In genomic region chr13:67515895-67516294, GRCh38 we compare ENCODE assay signal across 10 cellular contexts.
DNase-seq lines count a peak whose midpoint lies in the region; ATAC-seq and TF ChIP-seq lines count a peak whose summit lies in the region.
"Had no signal": no experiment of that assay in that cellular context is flagged by ENCODE, and none has a peak within 500 bp of the region (broad histone marks: within the 10 kb centered on the region; RNA-seq: fewer than 3 reads in every experiment).

No MANE protein-coding gene starts in this region.

- no peaks in the 10 kb centered on the region for H3K9me3 Mint-ChIP-seq in activated T-helper 1 cell treated with anti-CD3 and anti-CD28 coated beads, Interleukin-12 subunit alpha, Interleukin-12 subunit beta, Interleukin-2, Interleukin-4 antibody, amounts not matched to agents 30 ng/mL and 10 ng/mL and 1 ng/mL, durations not matched to agents 14 hours and 24 hours and 36 hours

- H3K36me3 Mint-ChIP-seq in activated T-helper 1 cell treated with anti-CD3 and anti-CD28 coated beads, Interleukin-12 subunit alpha, Interleukin-12 subunit beta, Interleukin-2, Interleukin-4 antibody, amounts not matched to agents 30 ng/mL and 10 ng/mL and 1 ng/mL, durations not matched to agents 14 hours and 24 hours and 36 hours (ENCODE audit: low read depth): no peaks in the 10 kb centered on the region

- no peak overlapping the region for H3K27ac ChIP-seq in right atrium auricular region

- H3K4me3 Mint-ChIP-seq in activated T-helper 1 cell treated with anti-CD3 and anti-CD28 coated beads, Interleukin-12 subunit alpha, Interleukin-12 subunit beta, Interleukin-2, Interleukin-4 antibody, amounts not matched to agents 30 ng/mL and 10 ng/mL and 1 ng/mL, durations not matched to agents 14 hours and 24 hours and 36 hours: no peak overlapping the region

- TF ChIP-seq CTCF in kidney epithelial cell (IDR thresholded peaks at IDR 0.05; ENCODE audit: insufficient read depth, low read length, poor library complexity, severe bottlenecking): no peak
- TF ChIP-seq CTCF in right atrium auricular region (IDR thresholded peaks at IDR 0.05): no peak

- H3K27ac Mint-ChIP-seq in activated T-helper 1 cell treated with anti-CD3 and anti-CD28 coated beads, Interleukin-12 subunit alpha, Interleukin-12 subunit beta, Interleukin-2, Interleukin-4 antibody, amounts not matched to agents 30 ng/mL and 10 ng/mL and 1 ng/mL, durations not matched to agents 14 hours and 24 hours and 36 hours: no peak overlapping the region

- H3K4me3 ChIP-seq in kidney epithelial cell (ENCODE audit: low read depth, low read length) (no peak overlapping the region), right atrium auricular region (no peak overlapping the region)

- intact Hi-C loops in activated T-helper 1 cell treated with anti-CD3 and anti-CD28 coated beads, Interleukin-12 subunit alpha, Interleukin-12 subunit beta, Interleukin-2, Interleukin-4 antibody, amounts not matched to agents 30 ng/mL and 10 ng/mL and 1 ng/mL, durations not matched to agents 14 hours and 24 hours and 36 hours (cut with micrococcal nuclease): no loop called here
- intact Hi-C loops in Right ventricle myocardium superior (cut with DNase I): no loop called here

- no peaks in the 10 kb centered on the region for H3K4me1 ChIP-seq in right atrium auricular region

- H3K27me3 Mint-ChIP-seq in activated T-helper 1 cell treated with anti-CD3 and anti-CD28 coated beads, Interleukin-12 subunit alpha, Interleukin-12 subunit beta, Interleukin-2, Interleukin-4 antibody, amounts not matched to agents 30 ng/mL and 10 ng/mL and 1 ng/mL, durations not matched to agents 14 hours and 24 hours and 36 hours (ENCODE audit: insufficient read depth): no peaks in the 10 kb centered on the region

- no peaks in the 10 kb centered on the region for H3K4me1 Mint-ChIP-seq in activated T-helper 1 cell treated with anti-CD3 and anti-CD28 coated beads, Interleukin-12 subunit alpha, Interleukin-12 subunit beta, Interleukin-2, Interleukin-4 antibody, amounts not matched to agents 30 ng/mL and 10 ng/mL and 1 ng/mL, durations not matched to agents 14 hours and 24 hours and 36 hours (ENCODE audit: low read depth)

- peak; percentile 70 for ATAC-seq in GM19328 (IDR thresholded peaks at IDR 0.05; ENCODE audit: unreplicated experiment)
- ATAC-seq in HG02970 (IDR thresholded peaks at IDR 0.05; ENCODE audit: low FRiP score, unreplicated experiment): peak; percentile 90
- no peak for ATAC-seq in Right ventricle myocardium superior (ENCODE audit: poor library complexity)

- H3K27me3 ChIP-seq in kidney epithelial cell (ENCODE audit: control insufficient read depth, insufficient read depth, low read length) (no peaks in the 10 kb centered on the region), right atrium auricular region (no peaks in the 10 kb centered on the region)

- H3K9me3 ChIP-seq in right atrium auricular region: no peaks in the 10 kb centered on the region

- H3K36me3 ChIP-seq in kidney epithelial cell (ENCODE audit: control insufficient read depth, insufficient read depth, low read length): no peaks in the 10 kb centered on the region
- no peaks in the 10 kb centered on the region for H3K36me3 ChIP-seq in right atrium auricular region

- DNase-seq in NCI-H2107 treated with DMSO at 0.1 percent for 48 hours (lab: John Stamatoyannopoulos, UW; ENCODE audit: unreplicated experiment) (peak; percentile 92), kidney epithelial cell (ENCODE audit: low read depth) (peak; percentile 7), right atrium auricular region (ENCODE audit: low spot score) (no peak), NCI-H1694 (lab: John Stamatoyannopoulos, UW) (no peak), Right ventricle myocardium superior (no peak)
- DNase-seq in activated T-helper 1 cell treated with anti-CD3 and anti-CD28 coated beads, Interleukin-12 subunit alpha, Interleukin-12 subunit beta, Interleukin-2, Interleukin-4 antibody, amounts not matched to agents 30 ng/mL and 10 ng/mL and 1 ng/mL, durations not matched to agents 14 hours and 24 hours and 36 hours (ENCODE audit: low spot score): no peak
- DNase-seq: NCI-H1092; stimulated activated CD4-positive, alpha-beta T cell treated with anti-CD3 and anti-CD28 coated beads, Interleukin-12 subunit alpha, Interleukin-12 subunit beta, amount 100 ng/mL, for 4 hours had no signal

Comparison
In these comparisons a context has a peak if more than half of its experiments do, and no peak if none do; other contexts are left out.
1. DNase-seq: peak in NCI-H2107 treated with DMSO at 0.1 percent for 48 hours (single experiment) and kidney epithelial cell (single experiment); none in right atrium auricular region (single experiment), activated T-helper 1 cell treated with anti-CD3 and anti-CD28 coated beads, Interleukin-12 subunit alpha, Interleukin-12 subunit beta, Interleukin-2, Interleukin-4 antibody, amounts not matched to agents 30 ng/mL and 10 ng/mL and 1 ng/mL, durations not matched to agents 14 hours and 24 hours and 36 hours (single experiment), NCI-H1694 (single experiment) and Right ventricle myocardium superior (single experiment).